9 cellular contexts compared by ENCODE assay signal in genomic region chr1:168408531-168409242, GRCh38.
A peak's percentile ranks its signal among the peaks of the same experiment; 100 is the strongest.
DNase-seq lines count a peak whose midpoint lies in the region; ATAC-seq and TF ChIP-seq lines count a peak whose summit lies in the region.
"Had no signal": no experiment of that assay in that cellular context is flagged by ENCODE, and none has a peak within 500 bp of the region (broad histone marks: within the 10 kb centered on the region; RNA-seq: fewer than 3 reads in every experiment).

No MANE protein-coding gene starts in this region.

- ATAC-seq in GM19452 (IDR thresholded peaks at IDR 0.05; ENCODE audit: unreplicated experiment) (peak; percentile 75), PC-3 (peak; percentile 85), body of pancreas (no peak)

- DNase-seq in PC-3 (peak; percentile 95), NCI-H774 (lab: John Stamatoyannopoulos, UW) (no peak), GM19238 (ENCODE audit: insufficient read length, low spot score) (no peak), NCI-H2171 treated with DMSO at 0.1 percent for 48 hours (lab: John Stamatoyannopoulos, UW) (no peak), body of pancreas (no peak)
- peak; percentile 67 for DNase-seq in activated naive CD4-positive, alpha-beta T cell treated with Interleukin-2 at 50 U/mL for 16 hours
- peak; percentile 51 to 54 for DNase-seq in stimulated activated CD4-positive, alpha-beta T cell treated with anti-CD3 and anti-CD28 coated beads, Interleukin-12 subunit alpha, Interleukin-12 subunit beta, amount 100 ng/mL, for 24 hours (ENCODE audit: low read depth in 2 of 2)

- no peaks in the 10 kb centered on the region for H3F3A ChIP-seq in PC-3 (ENCODE audit: low read length, unreplicated experiment)

- H3K9ac ChIP-seq in PC-3 (ENCODE audit: low read length): no peak overlapping the region

- H3K27me3 ChIP-seq in PC-3 (ENCODE audit: low read length) (no peaks in the 10 kb centered on the region), body of pancreas (no peaks in the 10 kb centered on the region)

- H3K4me1 ChIP-seq in PC-3 (ENCODE audit: insufficient read depth, low read length): peaks cover 23% of the 10 kb centered on the region
- H3K4me1 ChIP-seq in body of pancreas: no peaks in the 10 kb centered on the region

- no peak overlapping the region for H2AFZ ChIP-seq in PC-3 (ENCODE audit: low read length)

- intact Hi-C loops in PC-3 (cut with micrococcal nuclease): loop anchor here (2.0 to 5.0 kb wide), 2 partner anchors 18 to 66 kb away; no protein-coding TSS in a partner anchor
- intact Hi-C loops in body of pancreas (cut with DNase I): no loop called here

- no peak for TF ChIP-seq POLR2A in body of pancreas (IDR thresholded peaks at IDR 0.05)

- no peaks in the 10 kb centered on the region for H3K9me3 ChIP-seq in PC-3 (ENCODE audit: low read length)
- no peaks in the 10 kb centered on the region for H3K9me3 ChIP-seq in body of pancreas

- H3K4me3 ChIP-seq in PC-3 (ENCODE audit: low read length) (no peak overlapping the region), body of pancreas (no peak overlapping the region)
- H3K4me3 ChIP-seq: lung had no signal

- POLR2A ChIA-PET in PC-3 (lab: Charles Lee; ENCODE audit: unreplicated experiment): interaction anchor here (0.6 to 0.7 kb wide), 2 partner anchors 192 to 240 kb away, joined by 4 to 6 read pairs; no protein-coding TSS in a partner anchor

- H3K27ac ChIP-seq in PC-3 (ENCODE audit: low read length) (peak overlapping the region; percentile 55), body of pancreas (no peak overlapping the region)

- no TSS peak for BruUV-seq in PC-3 (replicated peaks; lab: Mats Ljungman, UMichigan)

- H3K4me2 ChIP-seq in PC-3 (ENCODE audit: low read length): peak overlapping the region; percentile 30

- 72 to 74% methylated on average over 6 of the region's 6 CpGs for whole genome bisulfite sequencing in body of pancreas, 2 donors

- H3K9me2 ChIP-seq in PC-3 (replicated peaks; ENCODE audit: low read length): no peaks in the 10 kb centered on the region

- H4K20me1 ChIP-seq in PC-3 (ENCODE audit: low read length): no peaks in the 10 kb centered on the region

- no peaks in the 10 kb centered on the region for H3K79me2 ChIP-seq in PC-3 (ENCODE audit: low read length)

- H3K36me3 ChIP-seq in PC-3 (ENCODE audit: low read depth, low read length): no peaks in the 10 kb centered on the region
- H3K36me3 ChIP-seq in body of pancreas (replicated peaks in 1 of 2; ENCODE audit: insufficient read depth in 1 of 2, low read depth in 2 of 2): no peaks in the 10 kb centered on the region

- CTCF ChIA-PET in PC-3 (lab: Charles Lee): no interaction called here

- no peak for TF ChIP-seq CTCF in PC-3 (conservative IDR thresholded peaks at IDR 0.05; ENCODE audit: low read depth, low read length)
- no peak for TF ChIP-seq CTCF in body of pancreas (IDR thresholded peaks at IDR 0.05)

Comparison
In these comparisons a context has a peak if more than half of its experiments do, and no peak if none do; other contexts are left out.
1. DNase-seq: peak in PC-3 (single experiment), activated naive CD4-positive, alpha-beta T cell treated with Interleukin-2 at 50 U/mL for 16 hours (single experiment) and stimulated activated CD4-positive, alpha-beta T cell treated with anti-CD3 and anti-CD28 coated beads, Interleukin-12 subunit alpha, Interleukin-12 subunit beta, amount 100 ng/mL, for 24 hours (2 of 2); none in NCI-H774 (single experiment), GM19238 (single experiment), NCI-H2171 treated with DMSO at 0.1 percent for 48 hours (single experiment) and body of pancreas (0 of 4).